Comparison of ENCODE assay signal across 17 cellular contexts in genomic region chrX:30906726-30907125, GRCh38. TPM values are rescaled to one million over a fixed set of nuclear protein-coding genes. Genes with fewer than 3 reads are reported as not detected.
A peak's percentile ranks its signal among the peaks of the same experiment; 100 is the strongest.
DNase-seq lines count a peak whose midpoint lies in the region; ATAC-seq, FAIRE-seq and TF ChIP-seq lines count a peak whose summit lies in the region.
"Had no signal": no experiment of that assay in that cellular context is flagged by ENCODE, and none has a peak within 500 bp of the region (broad histone marks: within the 10 kb centered on the region; RNA-seq: fewer than 3 reads in every experiment).

No MANE protein-coding gene starts in this region.

- no TSS peak for BruUV-seq in K562 (replicated peaks; lab: Mats Ljungman, UMichigan)

- H3K9me3 ChIP-seq in K562 (replicated peaks; ENCODE audit: control insufficient read depth, insufficient read depth, low read depth, low read length), result no peaks in the 10 kb centered on the region

- no peaks in the 10 kb centered on the region for H3K9me3 Mint-ChIP-seq in activated CD4-positive, alpha-beta T cell treated with anti-CD3 and anti-CD28 coated beads for 36 hours (ENCODE audit: low read depth)
- H3K9me3 Mint-ChIP-seq: activated CD8-positive, alpha-beta T cell treated with anti-CD3 and anti-CD28 coated beads for 36 hours had no signal

- no peak overlapping the region for H3K4me3 ChIP-seq in K562
- H3K4me3 ChIP-seq: GM12878 had no signal

- no peaks in the 10 kb centered on the region for H3K27me3 ChIP-seq in K562 (ENCODE audit: control insufficient read depth in 2 of 2, insufficient read depth in 2 of 2, low read length in 2 of 2)

- H2AFZ ChIP-seq in K562 (ENCODE audit: low read depth, low read length), result no peak overlapping the region

- TF ChIP-seq CTCF in K562 (IDR thresholded peaks at IDR 0.05 in 2 of 3, conservative IDR thresholded peaks at IDR 0.05 in 1 of 3; ENCODE audit: insufficient read depth in 2 of 3, low read depth in 1 of 3, low read length in 3 of 3), result no peak

- no peak for ATAC-seq in K562
- ATAC-seq in activated CD4-positive, alpha-beta T cell treated with anti-CD3 and anti-CD28 coated beads for 36 hours, result no peak
- ATAC-seq: activated CD8-positive, alpha-beta T cell treated with anti-CD3 and anti-CD28 coated beads for 36 hours; GM12878; right cardiac atrium had no signal

- no peak for TF ChIP-seq EP300 in K562 (IDR thresholded peaks at IDR 0.05; ENCODE audit: low read length)

- no peaks in the 10 kb centered on the region for H3K36me3 Mint-ChIP-seq in activated CD4-positive, alpha-beta T cell treated with anti-CD3 and anti-CD28 coated beads for 36 hours (ENCODE audit: low read depth)
- H3K36me3 Mint-ChIP-seq: mesothelial cell of epicardium had no signal

- POLR2A ChIA-PET in K562 (lab: Yijun Ruan, JAX), result interaction anchor here (1.2 kb wide), 1 partner anchor 19 kb away, joined by 3 read pairs; no protein-coding TSS in a partner anchor
- POLR2A ChIA-PET in activated CD4-positive, alpha-beta T cell treated with anti-CD3 and anti-CD28 coated beads for 36 hours (lab: Charles Lee), result no interaction called here

- H3K36me3 ChIP-seq in K562 (ENCODE audit: control insufficient read depth, insufficient read depth, low read length), result no peaks in the 10 kb centered on the region
- H3K36me3 ChIP-seq: WERI-Rb-1 had no signal

- intact Hi-C loops in K562 (cut with micrococcal nuclease), result no loop called here
- intact Hi-C loops in activated CD4-positive, alpha-beta T cell treated with anti-CD3 and anti-CD28 coated beads for 36 hours (cut with DNase I, micrococcal nuclease), result no loop called here

- no peak overlapping the region for H3K27ac Mint-ChIP-seq in activated CD4-positive, alpha-beta T cell treated with anti-CD3 and anti-CD28 coated beads for 36 hours
- H3K27ac Mint-ChIP-seq: activated CD8-positive, alpha-beta T cell treated with anti-CD3 and anti-CD28 coated beads for 36 hours; mesothelial cell of epicardium had no signal

- H3K4me1 Mint-ChIP-seq in activated CD4-positive, alpha-beta T cell treated with anti-CD3 and anti-CD28 coated beads for 36 hours, result peaks cover 11% of the 10 kb centered on the region

- 63% methylated on average over 1 of the region's 1 CpG for WGBS in K562 (ENCODE audit: insufficient coverage, low coverage, missing lambda C conversion rate)

- no peak overlapping the region for H3K9ac ChIP-seq in K562 (ENCODE audit: insufficient read depth in 1 of 2, low read depth in 2 of 2, low read length in 2 of 2)

- CTCF ChIA-PET in K562 (lab: Yijun Ruan, JAX; ENCODE audit: low intra/inter-chr PET ratio), result no interaction called here
- CTCF ChIA-PET in activated CD4-positive, alpha-beta T cell treated with anti-CD3 and anti-CD28 coated beads for 36 hours (lab: Charles Lee), result no interaction called here

- H3K27me3 Mint-ChIP-seq in activated CD4-positive, alpha-beta T cell treated with anti-CD3 and anti-CD28 coated beads for 36 hours, result no peaks in the 10 kb centered on the region
- H3K27me3 Mint-ChIP-seq: activated CD8-positive, alpha-beta T cell treated with anti-CD3 and anti-CD28 coated beads for 36 hours had no signal

- H3K4me2 ChIP-seq in K562 (ENCODE audit: insufficient read depth, low read length), result no peak overlapping the region

- no peak overlapping the region for H3K4me3 Mint-ChIP-seq in activated CD4-positive, alpha-beta T cell treated with anti-CD3 and anti-CD28 coated beads for 36 hours
- H3K4me3 Mint-ChIP-seq: activated CD8-positive, alpha-beta T cell treated with anti-CD3 and anti-CD28 coated beads for 36 hours; mesothelial cell of epicardium had no signal

- TF ChIP-seq POLR2A in K562 (conservative IDR thresholded peaks at IDR 0.05), result no peak

- in situ Hi-C loops in K562 (cut with MboI), result no loop called here

- no peaks in the 10 kb centered on the region for H3K79me2 ChIP-seq in K562 (ENCODE audit: control insufficient read depth, insufficient read depth, low read length)

- H3K27ac ChIP-seq in K562 (ENCODE audit: extremely low read depth, low read depth, low read length), result no peak overlapping the region
- H3K27ac ChIP-seq: WERI-Rb-1 had no signal

- peaks cover 6 to 49% of the 10 kb centered on the region in 2 experiments; a peak in 4 of 5 replicates for H3K4me1 ChIP-seq in K562 (replicated peaks in 1 of 2; ENCODE audit: control insufficient read depth in 2 of 2, insufficient read depth in 2 of 2, low read length in 2 of 2)

- no peaks in the 10 kb centered on the region for H3K9me1 ChIP-seq in K562 (ENCODE audit: control insufficient read depth, insufficient read depth, low read length)

- FAIRE-seq in K562 (lab: Jason Lieb, UNC), result no peak
- FAIRE-seq: GM12878 had no signal

- no peak for TF ChIP-seq RAD21 in K562 (CRISPR knock-in tag; conservative IDR thresholded peaks at IDR 0.05 in 1 of 2, IDR thresholded peaks at IDR 0.05 in 1 of 2)

- H4K20me1 ChIP-seq in K562 (replicated peaks; ENCODE audit: control insufficient read depth, insufficient read depth, low read length), result no peaks in the 10 kb centered on the region

- peak; percentile 61 for DNase-seq in Daoy (ENCODE audit: low read depth)
- peak; percentile 90 for DNase-seq in M059J (ENCODE audit: low read depth)
- DNase-seq in K562 (ENCODE audit: extremely low read depth in 1 of 4, low spot score in 3 of 4), result peak in 1 of 4 experiments; percentile 18
- DNase-seq in iris pigment epithelial cell (ENCODE audit: low read depth), result peak; percentile 40
- no peak for DNase-seq in iPS-NIHi7 (ENCODE audit: extremely low spot score)
- no peak for DNase-seq in mucosa of gallbladder (ENCODE audit: low spot score)
- DNase-seq in activated CD4-positive, alpha-beta T cell treated with anti-CD3 and anti-CD28 coated beads for 36 hours, result no peak
- no peak for DNase-seq in NCI-H2171 (lab: John Stamatoyannopoulos, UW)
- DNase-seq: activated CD8-positive, alpha-beta T cell treated with anti-CD3 and anti-CD28 coated beads for 36 hours; head of caudate nucleus; NCI-H187; NCI-H524; right cardiac atrium; stimulated activated CD4-positive, alpha-beta T cell treated with anti-CD3 and anti-CD28 coated beads, Interleukin-2, amount 100 ng/mL, for 24 hours; WERI-Rb-1 had no signal

TF ChIP-seq in K562, 482 proteins besides CTCF, POLR2A, EP300 and RAD21:
- TF ChIP-seq FOSL1 (tag; conservative IDR thresholded peaks at IDR 0.05), result peak; percentile 21; the same call in 1 of the 2 replicates
- no peak for TF ChIP-seq ZNF583 (CRISPR knock-in tag; IDR thresholded peaks at IDR 0.05)
- TF ChIP-seq ZFPM2 (CRISPR knock-in tag; IDR thresholded peaks at IDR 0.05), result no peak

RNA-seq across cellular contexts. Expression of gene TAB3, which starts 17.7 kb away (rescaled TPM):
- 9.5 and 13.5 TPM in 2 replicates for total RNA-seq in Daoy (2014; rRNA removed; shearing (Covaris generic))
- total RNA-seq in M059J (2014; rRNA removed; shearing (Covaris generic)), result 23.3 and 33.9 TPM in 2 replicates
- 10.2 and 30.3 TPM in 2 replicates for total RNA-seq in K562 (2011; cell fraction: chromatin; rRNA removed; ENCODE audit: low replicate concordance)
- total RNA-seq in K562 (2011; cell fraction: nucleolus; rRNA removed), result 4.5 and 7.9 TPM in 2 replicates
- total RNA-seq in K562 (2011; cell fraction: nucleoplasm; rRNA removed), result 11.4 and 20.8 TPM in 2 replicates
- total RNA-seq in K562 (2014; rRNA removed) (10.9 and 18.9 TPM in 2 replicates), K562 (2014; rRNA removed; fragmentation: Illumina TruSeq; extraction: Trizol) (15.5 and 16.2 TPM in 2 replicates), K562 (2015; rRNA removed; fragmentation: Illumina TruSeq; extraction: Trizol) (12.7 and 15.4 TPM in 2 replicates), K562 (2021) (14.8 and 18.8 TPM in 2 replicates), mucosa of gallbladder (29.7 TPM)
- polyA plus RNA-seq in K562 (2011; rRNA removed) (20.1 and 31.1 TPM in 2 replicates), K562 (2014; fragmentation: Illumina TruSeq; extraction: Trizol) (20.0 and 23.2 TPM in 2 replicates), K562 (2014; fragmentation: Nextera tagmentation; extraction: Ambion mirVana) (1 to 10 TPM; 2.4 to 3.5 TPM), K562 (2014; rRNA removed) (14.8 and 15.6 TPM in 2 replicates)
- polyA plus RNA-seq in K562 (2011; cell fraction: cytosol; rRNA removed), result 16.4 and 20.3 TPM in 2 replicates
- polyA plus RNA-seq in K562 (2011; cell fraction: nucleus; rRNA removed), result 23.1 and 24.9 TPM in 2 replicates
- 15.7 and 19.2 TPM in 2 replicates for polyA plus RNA-seq in K562 (2012)
- polyA minus RNA-seq in K562 (2011; rRNA and poly(A)+ RNA removed), result 32.2 and 50.1 TPM in 2 replicates
- polyA minus RNA-seq in K562 (2011; cell fraction: cytosol; rRNA and poly(A)+ RNA removed), result 8.7 and 14.2 TPM in 2 replicates
- 14.0 and 16.4 TPM in 2 replicates for polyA minus RNA-seq in K562 (2011; cell fraction: nucleus; rRNA and poly(A)+ RNA removed)
- 10 to 100 TPM; 18.7 to 20.1 TPM for total RNA-seq in activated CD4-positive, alpha-beta T cell treated with anti-CD3 and anti-CD28 coated beads for 36 hours

Comparison
In these comparisons a context has a peak if more than half of its experiments do, and no peak if none do; other contexts are left out.
1. DNase-seq: peak in Daoy (single experiment), M059J (single experiment) and iris pigment epithelial cell (single experiment); none in iPS-NIHi7 (single experiment), mucosa of gallbladder (single experiment), activated CD4-positive, alpha-beta T cell treated with anti-CD3 and anti-CD28 coated beads for 36 hours (single experiment) and NCI-H2171 (single experiment).